In the genomic region with DNA sequence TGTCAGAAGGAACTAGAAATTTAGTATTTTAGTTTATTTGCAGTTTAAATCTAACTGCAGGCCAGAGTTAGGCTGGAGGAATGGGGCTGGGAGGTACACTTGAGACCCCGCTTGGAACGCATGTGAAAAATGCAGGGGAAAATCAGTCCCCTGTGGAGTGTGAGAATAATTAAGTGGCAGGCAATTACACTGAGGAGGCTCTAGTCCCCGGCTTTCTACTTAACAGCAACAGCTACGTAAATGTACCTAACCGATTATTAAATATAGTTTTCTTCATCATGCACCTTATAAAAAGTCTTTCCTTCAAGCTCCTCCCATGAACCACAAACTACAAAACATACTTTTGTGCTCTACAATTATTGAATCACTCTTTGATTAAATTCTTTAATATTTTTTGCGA, we compare ENCODE assay signal across 2 cellular contexts.
TF ChIP-seq lines count a peak whose summit lies in the region.

No MANE protein-coding gene starts in this region.

TF ChIP-seq in A549, 52 proteins besides CTCF, POLR2A, EP300 and RAD21 (continued from another document):
- TF ChIP-seq, protein P1, sequence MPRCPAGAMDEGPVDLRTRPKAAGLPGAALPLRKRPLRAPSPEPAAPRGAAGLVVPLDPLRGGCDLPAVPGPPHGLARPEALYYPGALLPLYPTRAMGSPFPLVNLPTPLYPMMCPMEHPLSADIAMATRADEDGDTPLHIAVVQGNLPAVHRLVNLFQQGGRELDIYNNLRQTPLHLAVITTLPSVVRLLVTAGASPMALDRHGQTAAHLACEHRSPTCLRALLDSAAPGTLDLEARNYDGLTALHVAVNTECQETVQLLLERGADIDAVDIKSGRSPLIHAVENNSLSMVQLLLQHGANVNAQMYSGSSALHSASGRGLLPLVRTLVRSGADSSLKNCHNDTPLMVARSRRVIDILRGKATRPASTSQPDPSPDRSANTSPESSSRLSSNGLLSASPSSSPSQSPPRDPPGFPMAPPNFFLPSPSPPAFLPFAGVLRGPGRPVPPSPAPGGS (IDR thresholded peaks at IDR 0.05) = no peak
- TF ChIP-seq RNF2 (IDR thresholded peaks at IDR 0.05; ENCODE audit: borderline replicate concordance, low read depth) = no peak
- no peak for TF ChIP-seq HOXA7 (CRISPR knock-in tag; IDR thresholded peaks at IDR 0.05)
- no peak for TF ChIP-seq KDM5A (IDR thresholded peaks at IDR 0.05)
- no peak for TF ChIP-seq CBX2 (IDR thresholded peaks at IDR 0.05; ENCODE audit: borderline replicate concordance, low read depth)
- TF ChIP-seq, protein P2, sequence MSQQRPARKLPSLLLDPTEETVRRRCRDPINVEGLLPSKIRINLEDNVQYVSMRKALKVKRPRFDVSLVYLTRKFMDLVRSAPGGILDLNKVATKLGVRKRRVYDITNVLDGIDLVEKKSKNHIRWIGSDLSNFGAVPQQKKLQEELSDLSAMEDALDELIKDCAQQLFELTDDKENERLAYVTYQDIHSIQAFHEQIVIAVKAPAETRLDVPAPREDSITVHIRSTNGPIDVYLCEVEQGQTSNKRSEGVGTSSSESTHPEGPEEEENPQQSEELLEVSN (IDR thresholded peaks at IDR 0.05; ENCODE audit: borderline replicate concordance, low read depth) = no peak
- TF ChIP-seq ESRRA (IDR thresholded peaks at IDR 0.05; ENCODE audit: borderline replicate concordance, low read length) = no peak

TF ChIP-seq in GM23338, 12 proteins besides CTCF, POLR2A, EP300 and RAD21 (continued from another document):
- TF ChIP-seq, protein P3, sequence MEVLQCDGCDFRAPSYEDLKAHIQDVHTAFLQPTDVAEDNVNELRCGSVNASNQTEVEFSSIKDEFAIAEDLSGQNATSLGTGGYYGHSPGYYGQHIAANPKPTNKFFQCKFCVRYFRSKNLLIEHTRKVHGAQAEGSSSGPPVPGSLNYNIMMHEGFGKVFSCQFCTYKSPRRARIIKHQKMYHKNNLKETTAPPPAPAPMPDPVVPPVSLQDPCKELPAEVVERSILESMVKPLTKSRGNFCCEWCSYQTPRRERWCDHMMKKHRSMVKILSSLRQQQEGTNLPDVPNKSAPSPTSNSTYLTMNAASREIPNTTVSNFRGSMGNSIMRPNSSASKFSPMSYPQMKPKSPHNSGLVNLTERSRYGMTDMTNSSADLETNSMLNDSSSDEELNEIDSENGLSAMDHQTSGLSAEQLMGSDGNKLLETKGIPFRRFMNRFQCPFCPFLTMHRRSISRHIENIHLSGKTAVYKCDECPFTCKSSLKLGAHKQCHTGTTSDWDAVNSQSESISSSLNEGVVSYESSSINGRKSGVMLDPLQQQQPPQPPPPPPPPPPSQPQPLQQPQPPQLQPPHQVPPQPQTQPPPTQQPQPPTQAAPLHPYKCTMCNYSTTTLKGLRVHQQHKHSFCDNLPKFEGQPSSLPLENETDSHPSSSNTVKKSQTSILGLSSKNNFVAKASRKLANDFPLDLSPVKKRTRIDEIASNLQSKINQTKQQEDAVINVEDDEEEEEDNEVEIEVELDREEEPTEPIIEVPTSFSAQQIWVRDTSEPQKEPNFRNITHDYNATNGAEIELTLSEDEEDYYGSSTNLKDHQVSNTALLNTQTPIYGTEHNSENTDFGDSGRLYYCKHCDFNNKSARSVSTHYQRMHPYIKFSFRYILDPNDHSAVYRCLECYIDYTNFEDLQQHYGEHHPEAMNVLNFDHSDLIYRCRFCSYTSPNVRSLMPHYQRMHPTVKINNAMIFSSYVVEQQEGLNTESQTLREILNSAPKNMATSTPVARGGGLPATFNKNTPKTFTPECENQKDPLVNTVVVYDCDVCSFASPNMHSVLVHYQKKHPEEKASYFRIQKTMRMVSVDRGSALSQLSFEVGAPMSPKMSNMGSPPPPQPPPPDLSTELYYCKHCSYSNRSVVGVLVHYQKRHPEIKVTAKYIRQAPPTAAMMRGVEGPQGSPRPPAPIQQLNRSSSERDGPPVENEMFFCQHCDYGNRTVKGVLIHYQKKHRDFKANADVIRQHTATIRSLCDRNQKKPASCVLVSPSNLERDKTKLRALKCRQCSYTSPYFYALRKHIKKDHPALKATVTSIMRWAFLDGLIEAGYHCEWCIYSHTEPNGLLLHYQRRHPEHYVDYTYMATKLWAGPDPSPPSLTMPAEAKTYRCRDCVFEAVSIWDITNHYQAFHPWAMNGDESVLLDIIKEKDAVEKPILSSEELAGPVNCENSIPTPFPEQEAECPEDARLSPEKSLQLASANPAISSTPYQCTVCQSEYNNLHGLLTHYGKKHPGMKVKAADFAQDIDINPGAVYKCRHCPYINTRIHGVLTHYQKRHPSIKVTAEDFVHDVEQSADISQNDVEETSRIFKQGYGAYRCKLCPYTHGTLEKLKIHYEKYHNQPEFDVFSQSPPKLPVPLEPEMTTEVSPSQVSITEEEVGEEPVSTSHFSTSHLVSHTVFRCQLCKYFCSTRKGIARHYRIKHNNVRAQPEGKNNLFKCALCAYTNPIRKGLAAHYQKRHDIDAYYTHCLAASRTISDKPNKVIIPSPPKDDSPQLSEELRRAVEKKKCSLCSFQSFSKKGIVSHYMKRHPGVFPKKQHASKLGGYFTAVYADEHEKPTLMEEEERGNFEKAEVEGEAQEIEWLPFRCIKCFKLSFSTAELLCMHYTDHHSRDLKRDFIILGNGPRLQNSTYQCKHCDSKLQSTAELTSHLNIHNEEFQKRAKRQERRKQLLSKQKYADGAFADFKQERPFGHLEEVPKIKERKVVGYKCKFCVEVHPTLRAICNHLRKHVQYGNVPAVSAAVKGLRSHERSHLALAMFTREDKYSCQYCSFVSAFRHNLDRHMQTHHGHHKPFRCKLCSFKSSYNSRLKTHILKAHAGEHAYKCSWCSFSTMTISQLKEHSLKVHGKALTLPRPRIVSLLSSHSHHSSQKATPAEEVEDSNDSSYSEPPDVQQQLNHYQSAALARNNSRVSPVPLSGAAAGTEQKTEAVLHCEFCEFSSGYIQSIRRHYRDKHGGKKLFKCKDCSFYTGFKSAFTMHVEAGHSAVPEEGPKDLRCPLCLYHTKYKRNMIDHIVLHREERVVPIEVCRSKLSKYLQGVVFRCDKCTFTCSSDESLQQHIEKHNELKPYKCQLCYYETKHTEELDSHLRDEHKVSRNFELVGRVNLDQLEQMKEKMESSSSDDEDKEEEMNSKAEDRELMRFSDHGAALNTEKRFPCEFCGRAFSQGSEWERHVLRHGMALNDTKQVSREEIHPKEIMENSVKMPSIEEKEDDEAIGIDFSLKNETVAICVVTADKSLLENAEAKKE (CRISPR knock-in tag; IDR thresholded peaks at IDR 0.05) = no peak
- TF ChIP-seq ZNF114 (CRISPR knock-in tag; IDR thresholded peaks at IDR 0.05) = no peak
